ENCODE assay signal across 8 cellular contexts in genomic region chr6:25223421-25224052, GRCh38. TPM values are rescaled to one million over a fixed set of nuclear protein-coding genes. Genes with fewer than 3 reads are reported as not detected.
DNase-seq lines count a peak whose midpoint lies in the region; ATAC-seq and TF ChIP-seq lines count a peak whose summit lies in the region.

No MANE protein-coding gene starts in this region.

- H3K9me2 ChIP-seq in OCI-LY7 (ENCODE audit: insufficient read depth, low read length): no peaks in the 10 kb centered on the region

- H3K79me2 ChIP-seq in OCI-LY7 (ENCODE audit: insufficient read depth, low read depth, low read length): no peaks in the 10 kb centered on the region

- BruUV-seq in OCI-LY7 (replicated peaks; lab: Mats Ljungman, UMichigan): no TSS peak

- H3K36me3 Mint-ChIP-seq in IgD-negative memory B cell: no peaks in the 10 kb centered on the region
- H3K36me3 Mint-ChIP-seq in nephron (ENCODE audit: low read depth): no peaks in the 10 kb centered on the region

- POLR2A ChIA-PET in OCI-LY7 (lab: Charles Lee): interaction anchor here (1.2 to 1.5 kb wide), 2 partner anchors 21 to 493 kb away, joined by 3 read pairs; no protein-coding TSS in a partner anchor

- H3K4me3 Mint-ChIP-seq in IgD-negative memory B cell (peak overlapping the region in 3 of 4 donors; percentile 58 to 73 (median 69)), nephron (no peak overlapping the region)

- ATAC-seq in esophagus mucosa: peak; percentile 73
- ATAC-seq in stimulated activated naive CD8-positive, alpha-beta T cell treated with anti-CD3 and anti-CD28 coated beads, Interleukin-15, Interleukin-2, amounts not matched to agents 100 U/mL and 50 U/mL, for 24 hours: peak; percentile 71

- H3K9me3 Mint-ChIP-seq in IgD-negative memory B cell: no peaks in the 10 kb centered on the region
- H3K9me3 Mint-ChIP-seq in nephron: no peaks in the 10 kb centered on the region

- peak; percentile 100 for TF ChIP-seq CTCF in OCI-LY7 (conservative IDR thresholded peaks at IDR 0.05; ENCODE audit: low read length)
- TF ChIP-seq CTCF in nephron (IDR thresholded peaks at IDR 0.05; ENCODE audit: unreplicated experiment in 3 of 3): peak; percentile 88 to 94 (median 92)

- DNase-seq in DMS79 treated with DMSO at 0.1 percent for 48 hours (lab: John Stamatoyannopoulos, UW) (peak; percentile 82), OCI-LY7 (ENCODE audit: low spot score) (peak; percentile 79), activated T-cell treated with anti-CD3 and anti-CD28 coated beads for 24 hours (ENCODE audit: low read depth) (peak; percentile 52), GOT3 (lab: John Stamatoyannopoulos, UW) (no peak)
- peak; percentile 72 for DNase-seq in stimulated activated naive CD8-positive, alpha-beta T cell treated with anti-CD3 and anti-CD28 coated beads, Interleukin-15, Interleukin-2, amounts not matched to agents 100 U/mL and 50 U/mL, for 24 hours

- peak overlapping the region; percentile 98 for H2AFZ ChIP-seq in OCI-LY7 (ENCODE audit: low read length)

- no peaks in the 10 kb centered on the region for H3K36me3 ChIP-seq in OCI-LY7 (ENCODE audit: insufficient read depth, low read length)

- no peak overlapping the region for H3K27ac Mint-ChIP-seq in IgD-negative memory B cell
- H3K27ac Mint-ChIP-seq in nephron: no peak overlapping the region

- H4K20me1 ChIP-seq in OCI-LY7 (ENCODE audit: insufficient read depth, low read length): no peaks in the 10 kb centered on the region

- H3K4me1 ChIP-seq in OCI-LY7 (ENCODE audit: insufficient read depth, low read length, poor library complexity, severe bottlenecking): peaks cover 27% of the 10 kb centered on the region

- CTCF ChIA-PET in OCI-LY7 (lab: Charles Lee; ENCODE audit: unreplicated experiment): interaction anchor here (0.5 to 0.8 kb wide), 2 partner anchors 376 to 496 kb away, joined by 3 to 4 read pairs; no protein-coding TSS in a partner anchor

- no peak overlapping the region for H3K27ac ChIP-seq in OCI-LY7 (ENCODE audit: low read depth, low read length, poor library complexity, severe bottlenecking)

- intact Hi-C loops in OCI-LY7 (cut with micrococcal nuclease; ENCODE audit: unreplicated experiment): loop anchor here (1.0 to 10.0 kb wide), 6 partner anchors 41 to 721 kb away; no protein-coding TSS in a partner anchor

- peak overlapping the region; percentile 62 for H3K4me3 ChIP-seq in OCI-LY7 (ENCODE audit: low read depth, low read length, poor library complexity, severe bottlenecking)

- H3K4me1 Mint-ChIP-seq in IgD-negative memory B cell: peaks cover 2 to 6% (median 2%) of the 10 kb centered on the region in 3 donors
- H3K4me1 Mint-ChIP-seq in nephron: peaks cover 7% of the 10 kb centered on the region

- no peaks in the 10 kb centered on the region for H3K9me3 ChIP-seq in OCI-LY7 (ENCODE audit: low read length)

- H3K4me2 ChIP-seq in OCI-LY7 (ENCODE audit: low read length): peak overlapping the region; percentile 69

- H3K27me3 Mint-ChIP-seq in IgD-negative memory B cell (no peaks in the 10 kb centered on the region), nephron (ENCODE audit: low read depth) (no peaks in the 10 kb centered on the region)

RNA-seq across cellular contexts. Expression of gene CARMIL1, which starts 55.6 kb away (rescaled TPM):
- 1.1 TPM for polyA plus RNA-seq in IgD-negative memory B cell
- 21.8 and 25.5 TPM in 2 replicates for total RNA-seq in OCI-LY7 (2014; rRNA removed; shearing (Covaris generic))
- total RNA-seq in OCI-LY7 (2022) (39.1 and 40.1 TPM in 2 replicates), esophagus mucosa (18.2 TPM)

Comparison
In these comparisons a context has a peak if more than half of its experiments do, and no peak if none do; other contexts are left out.
1. H3K4me3 Mint-ChIP-seq: peak in IgD-negative memory B cell (3 of 4); none in nephron (0 of 3).